ENCODE assay signal across 1 cellular context in the genomic region with DNA sequence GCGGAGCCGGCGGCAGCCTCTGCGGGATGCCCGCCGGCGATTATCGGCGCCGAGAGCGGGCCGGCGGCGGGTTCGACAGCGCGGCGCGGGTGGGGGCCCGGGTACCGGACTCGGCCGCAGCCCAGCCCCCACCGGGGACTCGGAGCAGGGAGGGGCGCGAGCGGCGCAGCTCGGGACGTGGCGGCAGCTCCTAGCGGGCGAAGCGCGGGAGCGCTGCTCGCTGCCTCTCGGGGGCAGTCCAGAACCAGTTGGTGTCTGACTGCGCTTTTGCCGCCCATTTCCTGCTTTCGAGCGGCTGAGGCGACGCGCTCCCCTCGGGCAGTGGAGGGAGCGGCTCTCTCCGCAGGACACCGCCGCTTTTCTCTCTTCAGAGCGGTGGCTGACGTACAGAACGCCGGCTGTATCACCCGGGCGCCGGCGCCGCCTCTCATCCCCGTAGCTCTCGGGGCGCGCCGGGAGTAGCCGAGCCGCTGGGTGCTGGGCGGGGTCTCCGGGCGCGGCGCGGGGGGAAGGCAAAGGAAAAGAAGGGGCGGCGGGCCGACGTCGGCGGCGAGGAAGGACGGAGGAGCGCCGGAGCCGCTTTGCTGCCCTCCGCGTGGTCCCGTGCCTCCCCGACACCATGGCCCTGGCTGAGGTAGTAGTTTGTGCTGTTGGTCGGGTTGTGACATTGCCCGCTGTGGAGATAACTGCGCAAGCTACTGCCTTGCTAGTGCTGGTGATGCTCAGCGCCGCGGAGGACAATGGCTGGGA.
A peak's percentile ranks its signal among the peaks of the same experiment; 100 is the strongest.
TF ChIP-seq lines count a peak whose summit lies in the region.

No MANE protein-coding gene starts in this region.

TF ChIP-seq in HEK293, 187 proteins besides CTCF, POLR2A, EP300 and RAD21 (continued from another document and continues in another):
- TF ChIP-seq, protein P1, sequence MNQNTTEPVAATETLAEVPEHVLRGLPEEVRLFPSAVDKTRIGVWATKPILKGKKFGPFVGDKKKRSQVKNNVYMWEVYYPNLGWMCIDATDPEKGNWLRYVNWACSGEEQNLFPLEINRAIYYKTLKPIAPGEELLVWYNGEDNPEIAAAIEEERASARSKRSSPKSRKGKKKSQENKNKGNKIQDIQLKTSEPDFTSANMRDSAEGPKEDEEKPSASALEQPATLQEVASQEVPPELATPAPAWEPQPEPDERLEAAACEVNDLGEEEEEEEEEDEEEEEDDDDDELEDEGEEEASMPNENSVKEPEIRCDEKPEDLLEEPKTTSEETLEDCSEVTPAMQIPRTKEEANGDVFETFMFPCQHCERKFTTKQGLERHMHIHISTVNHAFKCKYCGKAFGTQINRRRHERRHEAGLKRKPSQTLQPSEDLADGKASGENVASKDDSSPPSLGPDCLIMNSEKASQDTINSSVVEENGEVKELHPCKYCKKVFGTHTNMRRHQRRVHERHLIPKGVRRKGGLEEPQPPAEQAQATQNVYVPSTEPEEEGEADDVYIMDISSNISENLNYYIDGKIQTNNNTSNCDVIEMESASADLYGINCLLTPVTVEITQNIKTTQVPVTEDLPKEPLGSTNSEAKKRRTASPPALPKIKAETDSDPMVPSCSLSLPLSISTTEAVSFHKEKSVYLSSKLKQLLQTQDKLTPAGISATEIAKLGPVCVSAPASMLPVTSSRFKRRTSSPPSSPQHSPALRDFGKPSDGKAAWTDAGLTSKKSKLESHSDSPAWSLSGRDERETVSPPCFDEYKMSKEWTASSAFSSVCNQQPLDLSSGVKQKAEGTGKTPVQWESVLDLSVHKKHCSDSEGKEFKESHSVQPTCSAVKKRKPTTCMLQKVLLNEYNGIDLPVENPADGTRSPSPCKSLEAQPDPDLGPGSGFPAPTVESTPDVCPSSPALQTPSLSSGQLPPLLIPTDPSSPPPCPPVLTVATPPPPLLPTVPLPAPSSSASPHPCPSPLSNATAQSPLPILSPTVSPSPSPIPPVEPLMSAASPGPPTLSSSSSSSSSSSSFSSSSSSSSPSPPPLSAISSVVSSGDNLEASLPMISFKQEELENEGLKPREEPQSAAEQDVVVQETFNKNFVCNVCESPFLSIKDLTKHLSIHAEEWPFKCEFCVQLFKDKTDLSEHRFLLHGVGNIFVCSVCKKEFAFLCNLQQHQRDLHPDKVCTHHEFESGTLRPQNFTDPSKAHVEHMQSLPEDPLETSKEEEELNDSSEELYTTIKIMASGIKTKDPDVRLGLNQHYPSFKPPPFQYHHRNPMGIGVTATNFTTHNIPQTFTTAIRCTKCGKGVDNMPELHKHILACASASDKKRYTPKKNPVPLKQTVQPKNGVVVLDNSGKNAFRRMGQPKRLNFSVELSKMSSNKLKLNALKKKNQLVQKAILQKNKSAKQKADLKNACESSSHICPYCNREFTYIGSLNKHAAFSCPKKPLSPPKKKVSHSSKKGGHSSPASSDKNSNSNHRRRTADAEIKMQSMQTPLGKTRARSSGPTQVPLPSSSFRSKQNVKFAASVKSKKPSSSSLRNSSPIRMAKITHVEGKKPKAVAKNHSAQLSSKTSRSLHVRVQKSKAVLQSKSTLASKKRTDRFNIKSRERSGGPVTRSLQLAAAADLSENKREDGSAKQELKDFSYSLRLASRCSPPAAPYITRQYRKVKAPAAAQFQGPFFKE (tag by site-specific recombination; IDR thresholded peaks at IDR 0.05; ENCODE audit: borderline replicate concordance) = no peak
- peak; percentile 43 for TF ChIP-seq ZXDB (tag by site-specific recombination; IDR thresholded peaks at IDR 0.05)
- TF ChIP-seq, protein P2, sequence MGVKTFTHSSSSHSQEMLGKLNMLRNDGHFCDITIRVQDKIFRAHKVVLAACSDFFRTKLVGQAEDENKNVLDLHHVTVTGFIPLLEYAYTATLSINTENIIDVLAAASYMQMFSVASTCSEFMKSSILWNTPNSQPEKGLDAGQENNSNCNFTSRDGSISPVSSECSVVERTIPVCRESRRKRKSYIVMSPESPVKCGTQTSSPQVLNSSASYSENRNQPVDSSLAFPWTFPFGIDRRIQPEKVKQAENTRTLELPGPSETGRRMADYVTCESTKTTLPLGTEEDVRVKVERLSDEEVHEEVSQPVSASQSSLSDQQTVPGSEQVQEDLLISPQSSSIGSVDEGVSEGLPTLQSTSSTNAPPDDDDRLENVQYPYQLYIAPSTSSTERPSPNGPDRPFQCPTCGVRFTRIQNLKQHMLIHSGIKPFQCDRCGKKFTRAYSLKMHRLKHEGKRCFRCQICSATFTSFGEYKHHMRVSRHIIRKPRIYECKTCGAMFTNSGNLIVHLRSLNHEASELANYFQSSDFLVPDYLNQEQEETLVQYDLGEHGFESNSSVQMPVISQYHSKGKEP (tag by site-specific recombination; IDR thresholded peaks at IDR 0.05) = no peak
- peak; percentile 2; the same call in 1 of the 2 replicates for TF ChIP-seq ZNF549 (tag by site-specific recombination; IDR thresholded peaks at IDR 0.05)
- peak; percentile 92; the same call in 1 of the 2 replicates for TF ChIP-seq ZNF610 (tag by site-specific recombination; IDR thresholded peaks at IDR 0.05; ENCODE audit: borderline replicate concordance)
- TF ChIP-seq, protein P3, sequence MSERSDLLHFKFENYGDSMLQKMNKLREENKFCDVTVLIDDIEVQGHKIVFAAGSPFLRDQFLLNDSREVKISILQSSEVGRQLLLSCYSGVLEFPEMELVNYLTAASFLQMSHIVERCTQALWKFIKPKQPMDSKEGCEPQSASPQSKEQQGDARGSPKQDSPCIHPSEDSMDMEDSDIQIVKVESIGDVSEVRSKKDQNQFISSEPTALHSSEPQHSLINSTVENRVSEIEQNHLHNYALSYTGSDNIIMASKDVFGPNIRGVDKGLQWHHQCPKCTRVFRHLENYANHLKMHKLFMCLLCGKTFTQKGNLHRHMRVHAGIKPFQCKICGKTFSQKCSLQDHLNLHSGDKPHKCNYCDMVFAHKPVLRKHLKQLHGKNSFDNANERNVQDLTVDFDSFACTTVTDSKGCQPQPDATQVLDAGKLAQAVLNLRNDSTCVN (tag by site-specific recombination; optimal IDR thresholded peaks at IDR 0.05) = peak; percentile 98
- 0 out of 2 replicates have a peak, but pooled peaks have one; percentile 72 for TF ChIP-seq ZNF184 (tag by site-specific recombination; IDR thresholded peaks at IDR 0.05)
- TF ChIP-seq ZNF37A (tag by site-specific recombination; IDR thresholded peaks at IDR 0.05) = no peak
- TF ChIP-seq, protein P4, sequence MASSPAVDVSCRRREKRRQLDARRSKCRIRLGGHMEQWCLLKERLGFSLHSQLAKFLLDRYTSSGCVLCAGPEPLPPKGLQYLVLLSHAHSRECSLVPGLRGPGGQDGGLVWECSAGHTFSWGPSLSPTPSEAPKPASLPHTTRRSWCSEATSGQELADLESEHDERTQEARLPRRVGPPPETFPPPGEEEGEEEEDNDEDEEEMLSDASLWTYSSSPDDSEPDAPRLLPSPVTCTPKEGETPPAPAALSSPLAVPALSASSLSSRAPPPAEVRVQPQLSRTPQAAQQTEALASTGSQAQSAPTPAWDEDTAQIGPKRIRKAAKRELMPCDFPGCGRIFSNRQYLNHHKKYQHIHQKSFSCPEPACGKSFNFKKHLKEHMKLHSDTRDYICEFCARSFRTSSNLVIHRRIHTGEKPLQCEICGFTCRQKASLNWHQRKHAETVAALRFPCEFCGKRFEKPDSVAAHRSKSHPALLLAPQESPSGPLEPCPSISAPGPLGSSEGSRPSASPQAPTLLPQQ (tag by site-specific recombination; IDR thresholded peaks at IDR 0.05) = no peak
- TF ChIP-seq ZNF335 (tag by site-specific recombination; conservative IDR thresholded peaks at IDR 0.05) = peak; percentile 48; the same call in 1 of the 2 replicates
- TF ChIP-seq ZFP37 (tag by site-specific recombination; IDR thresholded peaks at IDR 0.05) = peak; percentile 81
- TF ChIP-seq, protein P5, sequence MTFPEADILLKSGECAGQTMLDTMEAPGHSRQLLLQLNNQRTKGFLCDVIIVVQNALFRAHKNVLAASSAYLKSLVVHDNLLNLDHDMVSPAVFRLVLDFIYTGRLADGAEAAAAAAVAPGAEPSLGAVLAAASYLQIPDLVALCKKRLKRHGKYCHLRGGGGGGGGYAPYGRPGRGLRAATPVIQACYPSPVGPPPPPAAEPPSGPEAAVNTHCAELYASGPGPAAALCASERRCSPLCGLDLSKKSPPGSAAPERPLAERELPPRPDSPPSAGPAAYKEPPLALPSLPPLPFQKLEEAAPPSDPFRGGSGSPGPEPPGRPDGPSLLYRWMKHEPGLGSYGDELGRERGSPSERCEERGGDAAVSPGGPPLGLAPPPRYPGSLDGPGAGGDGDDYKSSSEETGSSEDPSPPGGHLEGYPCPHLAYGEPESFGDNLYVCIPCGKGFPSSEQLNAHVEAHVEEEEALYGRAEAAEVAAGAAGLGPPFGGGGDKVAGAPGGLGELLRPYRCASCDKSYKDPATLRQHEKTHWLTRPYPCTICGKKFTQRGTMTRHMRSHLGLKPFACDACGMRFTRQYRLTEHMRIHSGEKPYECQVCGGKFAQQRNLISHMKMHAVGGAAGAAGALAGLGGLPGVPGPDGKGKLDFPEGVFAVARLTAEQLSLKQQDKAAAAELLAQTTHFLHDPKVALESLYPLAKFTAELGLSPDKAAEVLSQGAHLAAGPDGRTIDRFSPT (tag by site-specific recombination; IDR thresholded peaks at IDR 0.05) = peak; percentile 55
- TF ChIP-seq, protein P6, sequence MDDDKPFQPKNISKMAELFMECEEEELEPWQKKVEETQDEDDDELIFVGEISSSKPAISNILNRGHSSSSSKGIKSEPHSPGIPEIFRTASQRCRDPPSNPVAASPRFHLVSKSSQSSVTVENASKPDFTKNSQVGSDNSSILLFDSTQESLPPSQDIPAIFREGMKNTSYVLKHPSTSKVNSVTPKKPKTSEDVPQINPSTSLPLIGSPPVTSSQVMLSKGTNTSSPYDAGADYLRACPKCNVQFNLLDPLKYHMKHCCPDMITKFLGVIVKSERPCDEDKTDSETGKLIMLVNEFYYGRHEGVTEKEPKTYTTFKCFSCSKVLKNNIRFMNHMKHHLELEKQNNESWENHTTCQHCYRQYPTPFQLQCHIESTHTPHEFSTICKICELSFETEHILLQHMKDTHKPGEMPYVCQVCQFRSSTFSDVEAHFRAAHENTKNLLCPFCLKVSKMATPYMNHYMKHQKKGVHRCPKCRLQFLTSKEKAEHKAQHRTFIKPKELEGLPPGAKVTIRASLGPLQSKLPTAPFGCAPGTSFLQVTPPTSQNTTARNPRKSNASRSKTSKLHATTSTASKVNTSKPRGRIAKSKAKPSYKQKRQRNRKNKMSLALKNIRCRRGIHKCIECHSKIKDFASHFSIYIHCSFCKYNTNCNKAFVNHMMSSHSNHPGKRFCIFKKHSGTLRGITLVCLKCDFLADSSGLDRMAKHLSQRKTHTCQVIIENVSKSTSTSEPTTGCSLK (tag by site-specific recombination; IDR thresholded peaks at IDR 0.05) = no peak
- no peak for TF ChIP-seq ZNF132 (tag by site-specific recombination; IDR thresholded peaks at IDR 0.05; ENCODE audit: borderline replicate concordance)
- no peak for TF ChIP-seq ZNF830 (tag by site-specific recombination; IDR thresholded peaks at IDR 0.05; ENCODE audit: low read depth)
- no peak for TF ChIP-seq ZNF121 (tag by site-specific recombination; IDR thresholded peaks at IDR 0.05)
- TF ChIP-seq, protein P7, sequence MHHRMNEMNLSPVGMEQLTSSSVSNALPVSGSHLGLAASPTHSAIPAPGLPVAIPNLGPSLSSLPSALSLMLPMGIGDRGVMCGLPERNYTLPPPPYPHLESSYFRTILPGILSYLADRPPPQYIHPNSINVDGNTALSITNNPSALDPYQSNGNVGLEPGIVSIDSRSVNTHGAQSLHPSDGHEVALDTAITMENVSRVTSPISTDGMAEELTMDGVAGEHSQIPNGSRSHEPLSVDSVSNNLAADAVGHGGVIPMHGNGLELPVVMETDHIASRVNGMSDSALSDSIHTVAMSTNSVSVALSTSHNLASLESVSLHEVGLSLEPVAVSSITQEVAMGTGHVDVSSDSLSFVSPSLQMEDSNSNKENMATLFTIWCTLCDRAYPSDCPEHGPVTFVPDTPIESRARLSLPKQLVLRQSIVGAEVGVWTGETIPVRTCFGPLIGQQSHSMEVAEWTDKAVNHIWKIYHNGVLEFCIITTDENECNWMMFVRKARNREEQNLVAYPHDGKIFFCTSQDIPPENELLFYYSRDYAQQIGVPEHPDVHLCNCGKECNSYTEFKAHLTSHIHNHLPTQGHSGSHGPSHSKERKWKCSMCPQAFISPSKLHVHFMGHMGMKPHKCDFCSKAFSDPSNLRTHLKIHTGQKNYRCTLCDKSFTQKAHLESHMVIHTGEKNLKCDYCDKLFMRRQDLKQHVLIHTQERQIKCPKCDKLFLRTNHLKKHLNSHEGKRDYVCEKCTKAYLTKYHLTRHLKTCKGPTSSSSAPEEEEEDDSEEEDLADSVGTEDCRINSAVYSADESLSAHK (tag by site-specific recombination; IDR thresholded peaks at IDR 0.05) = no peak
- peak; percentile 91 for TF ChIP-seq ZNF600 (tag by site-specific recombination; IDR thresholded peaks at IDR 0.05)
- no peak for TF ChIP-seq ZNF623 (tag by site-specific recombination; IDR thresholded peaks at IDR 0.05)
- peak; percentile 27; the same call in 1 of the 2 replicates for TF ChIP-seq ZSCAN30 (tag by site-specific recombination; IDR thresholded peaks at IDR 0.05)
- TF ChIP-seq, protein P8, sequence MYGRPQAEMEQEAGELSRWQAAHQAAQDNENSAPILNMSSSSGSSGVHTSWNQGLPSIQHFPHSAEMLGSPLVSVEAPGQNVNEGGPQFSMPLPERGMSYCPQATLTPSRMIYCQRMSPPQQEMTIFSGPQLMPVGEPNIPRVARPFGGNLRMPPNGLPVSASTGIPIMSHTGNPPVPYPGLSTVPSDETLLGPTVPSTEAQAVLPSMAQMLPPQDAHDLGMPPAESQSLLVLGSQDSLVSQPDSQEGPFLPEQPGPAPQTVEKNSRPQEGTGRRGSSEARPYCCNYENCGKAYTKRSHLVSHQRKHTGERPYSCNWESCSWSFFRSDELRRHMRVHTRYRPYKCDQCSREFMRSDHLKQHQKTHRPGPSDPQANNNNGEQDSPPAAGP (tag by site-specific recombination; IDR thresholded peaks at IDR 0.05) = no peak; the same call in 1 of the 2 replicates
- no peak for TF ChIP-seq MYNN (tag by site-specific recombination; IDR thresholded peaks at IDR 0.05; ENCODE audit: borderline replicate concordance)
- TF ChIP-seq ZNF175 (tag by site-specific recombination; IDR thresholded peaks at IDR 0.05) = no peak
- peak; percentile 79 for TF ChIP-seq ZNF341 (tag by site-specific recombination; IDR thresholded peaks at IDR 0.05; ENCODE audit: low read depth)
- TF ChIP-seq ZNF23 (tag by site-specific recombination; IDR thresholded peaks at IDR 0.05; ENCODE audit: borderline replicate concordance) = no peak
- no peak for TF ChIP-seq ZNF658 (tag by site-specific recombination; IDR thresholded peaks at IDR 0.05)
- TF ChIP-seq ZSCAN16 (tag by site-specific recombination; IDR thresholded peaks at IDR 0.05) = no peak
- peak; percentile 40; the same call in 1 of the 2 replicates for TF ChIP-seq ZBTB8A (tag by site-specific recombination; IDR thresholded peaks at IDR 0.05)
- TF ChIP-seq ZNF621 (tag by site-specific recombination; IDR thresholded peaks at IDR 0.05) = no peak
- TF ChIP-seq KLF10 (tag by site-specific recombination; IDR thresholded peaks at IDR 0.05) = no peak
- TF ChIP-seq, protein P9, sequence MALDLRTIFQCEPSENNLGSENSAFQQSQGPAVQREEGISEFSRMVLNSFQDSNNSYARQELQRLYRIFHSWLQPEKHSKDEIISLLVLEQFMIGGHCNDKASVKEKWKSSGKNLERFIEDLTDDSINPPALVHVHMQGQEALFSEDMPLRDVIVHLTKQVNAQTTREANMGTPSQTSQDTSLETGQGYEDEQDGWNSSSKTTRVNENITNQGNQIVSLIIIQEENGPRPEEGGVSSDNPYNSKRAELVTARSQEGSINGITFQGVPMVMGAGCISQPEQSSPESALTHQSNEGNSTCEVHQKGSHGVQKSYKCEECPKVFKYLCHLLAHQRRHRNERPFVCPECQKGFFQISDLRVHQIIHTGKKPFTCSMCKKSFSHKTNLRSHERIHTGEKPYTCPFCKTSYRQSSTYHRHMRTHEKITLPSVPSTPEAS (tag by site-specific recombination; IDR thresholded peaks at IDR 0.05) = no peak
- no peak for TF ChIP-seq ZNF174 (tag by site-specific recombination; IDR thresholded peaks at IDR 0.05)
